In the genomic region with DNA sequence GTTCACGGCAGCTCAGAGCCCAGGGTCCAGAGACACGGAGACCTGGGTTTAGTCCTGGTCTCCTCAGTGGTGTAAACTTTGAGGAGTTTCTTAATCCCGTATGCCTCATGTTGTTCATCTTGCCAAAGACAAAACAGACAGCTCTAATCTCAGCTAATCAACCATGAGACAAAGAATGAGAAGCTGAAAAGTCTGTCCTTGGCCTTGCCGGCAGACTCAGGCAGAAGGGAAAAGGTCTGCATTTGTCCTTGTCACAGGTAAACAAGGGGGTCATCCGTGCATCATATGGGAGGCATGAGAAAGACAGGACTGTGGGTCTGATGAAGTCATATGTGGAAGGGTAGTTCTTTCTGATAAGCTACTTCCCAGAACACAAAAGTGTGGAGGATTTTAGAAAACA, we compare ENCODE assay signal across 20 cellular contexts. TPM values are rescaled to one million over a fixed set of nuclear protein-coding genes. Genes with fewer than 3 reads are reported as not detected.
A peak's percentile ranks its signal among the peaks of the same experiment; 100 is the strongest.
DNase-seq lines count a peak whose midpoint lies in the region; ATAC-seq lines count a peak whose summit lies in the region.
"Had no signal": no experiment of that assay in that cellular context is flagged by ENCODE, and none has a peak within 500 bp of the region (broad histone marks: within the 10 kb centered on the region; RNA-seq: fewer than 3 reads in every experiment).

No MANE protein-coding gene starts in this region.

- peaks cover 11% of the 10 kb centered on the region for H3K27me3 Mint-ChIP-seq in stimulated activated naive CD8-positive, alpha-beta T cell treated with anti-CD3 and anti-CD28 coated beads, Interleukin-15, Interleukin-2, amounts not matched to agents 100 ng/mL and 50 ng/mL, for 24 hours
- H3K27me3 Mint-ChIP-seq in activated T-helper 17 cell treated with anti-CD3 and anti-CD28 coated beads, Interleukin-2, amount 50 U/mL, for 72 hours = peaks cover 12% of the 10 kb centered on the region
- peaks cover 4 to 51% (median 9%) of the 10 kb centered on the region in 5 donors for H3K27me3 Mint-ChIP-seq in naive thymus-derived CD4-positive, alpha-beta T cell

- peaks cover 0 to 4% (median 0%) of the 10 kb centered on the region in 3 experiments for H3K36me3 ChIP-seq in naive thymus-derived CD4-positive, alpha-beta T cell (ENCODE audit: control insufficient read depth in 2 of 3, insufficient read depth in 3 of 3, low read length in 3 of 3)

- no peak overlapping the region for H3K27ac Mint-ChIP-seq in stimulated activated naive CD8-positive, alpha-beta T cell treated with anti-CD3 and anti-CD28 coated beads, Interleukin-15, Interleukin-2, amounts not matched to agents 100 ng/mL and 50 ng/mL, for 24 hours
- H3K27ac Mint-ChIP-seq in activated T-helper 17 cell treated with anti-CD3 and anti-CD28 coated beads, Interleukin-2, amount 50 U/mL, for 72 hours = no peak overlapping the region
- H3K27ac Mint-ChIP-seq in naive thymus-derived CD4-positive, alpha-beta T cell = peak overlapping the region in 2 of 9 donors; percentile 33 to 76
- H3K27ac Mint-ChIP-seq: activated CD4-positive, alpha-beta T cell treated with anti-CD3 and anti-CD28 coated beads for 36 hours had no signal

- no peak overlapping the region for H3K4me3 ChIP-seq in naive thymus-derived CD4-positive, alpha-beta T cell (ENCODE audit: low read length)
- H3K4me3 ChIP-seq: psoas muscle, testis had no signal

- H3K27me3 ChIP-seq in naive thymus-derived CD4-positive, alpha-beta T cell (ENCODE audit: control insufficient read depth in 2 of 2, insufficient read depth in 2 of 2, low read length in 2 of 2) = peaks cover 0 to 3% of the 10 kb centered on the region in 2 donors
- H3K27me3 ChIP-seq: testis had no signal

- H3K9me3 ChIP-seq in naive thymus-derived CD4-positive, alpha-beta T cell (ENCODE audit: control insufficient read depth in 2 of 3, low read length in 3 of 3) = no peaks in the 10 kb centered on the region
- H3K9me3 ChIP-seq: psoas muscle, testis had no signal

- POLR2A ChIA-PET in naive thymus-derived CD4-positive, alpha-beta T cell (lab: Charles Lee) = no interaction called here

- intact Hi-C loops in naive thymus-derived CD4-positive, alpha-beta T cell (cut with micrococcal nuclease) = no loop called here

- no peak for ATAC-seq in stimulated activated naive CD8-positive, alpha-beta T cell treated with anti-CD3 and anti-CD28 coated beads, Interleukin-15, Interleukin-2, amounts not matched to agents 100 U/mL and 50 U/mL, for 24 hours
- ATAC-seq in activated T-helper 17 cell treated with anti-CD3 and anti-CD28 coated beads, Interleukin-2, amount 50 U/mL, for 72 hours (replicated peaks) = no peak
- no peak for ATAC-seq in naive thymus-derived CD4-positive, alpha-beta T cell
- ATAC-seq in HG03378 (IDR thresholded peaks at IDR 0.05; ENCODE audit: unreplicated experiment) (no peak), HG02571 (IDR thresholded peaks at IDR 0.05; ENCODE audit: unreplicated experiment) (no peak), HG03045 (IDR thresholded peaks at IDR 0.05; ENCODE audit: unreplicated experiment) (no peak)
- ATAC-seq: activated CD4-positive, alpha-beta T cell treated with anti-CD3 and anti-CD28 coated beads for 36 hours; psoas muscle had no signal

- H3K36me3 Mint-ChIP-seq in stimulated activated naive CD8-positive, alpha-beta T cell treated with anti-CD3 and anti-CD28 coated beads, Interleukin-15, Interleukin-2, amounts not matched to agents 100 ng/mL and 50 ng/mL, for 24 hours (ENCODE audit: low read depth) = no peaks in the 10 kb centered on the region
- no peaks in the 10 kb centered on the region for H3K36me3 Mint-ChIP-seq in activated T-helper 17 cell treated with anti-CD3 and anti-CD28 coated beads, Interleukin-2, amount 50 U/mL, for 72 hours (ENCODE audit: low read depth)
- no peaks in the 10 kb centered on the region for H3K36me3 Mint-ChIP-seq in naive thymus-derived CD4-positive, alpha-beta T cell

- peaks cover 23% of the 10 kb centered on the region for H3K4me1 Mint-ChIP-seq in stimulated activated naive CD8-positive, alpha-beta T cell treated with anti-CD3 and anti-CD28 coated beads, Interleukin-15, Interleukin-2, amounts not matched to agents 100 ng/mL and 50 ng/mL, for 24 hours (ENCODE audit: low read depth)
- H3K4me1 Mint-ChIP-seq in activated T-helper 17 cell treated with anti-CD3 and anti-CD28 coated beads, Interleukin-2, amount 50 U/mL, for 72 hours = no peaks in the 10 kb centered on the region
- peaks cover 0 to 15% (median 13%) of the 10 kb centered on the region in 7 donors for H3K4me1 Mint-ChIP-seq in naive thymus-derived CD4-positive, alpha-beta T cell

- H3K4me1 ChIP-seq in naive thymus-derived CD4-positive, alpha-beta T cell (ENCODE audit: control insufficient read depth in 2 of 2, insufficient read depth in 2 of 2, low read length in 2 of 2) = peaks cover 0 to 4% of the 10 kb centered on the region in 2 donors

- DNase-seq in stimulated activated naive CD8-positive, alpha-beta T cell treated with anti-CD3 and anti-CD28 coated beads, Interleukin-15, Interleukin-2, amounts not matched to agents 100 U/mL and 50 U/mL, for 24 hours = no peak
- no peak for DNase-seq in naive thymus-derived CD4-positive, alpha-beta T cell
- DNase-seq in DMS79 treated with DMSO at 0.1 percent for 48 hours (lab: John Stamatoyannopoulos, UW) = no peak
- DNase-seq: activated CD4-positive, alpha-beta T cell treated with anti-CD3 and anti-CD28 coated beads for 36 hours; activated CD8-positive, alpha-beta memory T cell treated with anti-CD3 and anti-CD28 coated beads, Interleukin-2, amount 50 U/mL, for 4 hours; anterior cingulate cortex; caudate nucleus; DMS153; GDM1; mesendoderm; MV-4-11; NCI-H2029; NCI-H226; psoas muscle; testis had no signal

- no peak overlapping the region for H3K27ac ChIP-seq in naive thymus-derived CD4-positive, alpha-beta T cell (ENCODE audit: low read depth, low read length)
- H3K27ac ChIP-seq: psoas muscle, testis had no signal

- H3K4me3 Mint-ChIP-seq in stimulated activated naive CD8-positive, alpha-beta T cell treated with anti-CD3 and anti-CD28 coated beads, Interleukin-15, Interleukin-2, amounts not matched to agents 100 ng/mL and 50 ng/mL, for 24 hours = peak overlapping the region; percentile 12
- H3K4me3 Mint-ChIP-seq in activated T-helper 17 cell treated with anti-CD3 and anti-CD28 coated beads, Interleukin-2, amount 50 U/mL, for 72 hours = peak overlapping the region; percentile 25
- H3K4me3 Mint-ChIP-seq in naive thymus-derived CD4-positive, alpha-beta T cell = peak overlapping the region in 7 of 10 donors; percentile 30 to 67 (median 60)
- H3K4me3 Mint-ChIP-seq: activated CD4-positive, alpha-beta T cell treated with anti-CD3 and anti-CD28 coated beads for 36 hours had no signal

- CTCF ChIA-PET in naive thymus-derived CD4-positive, alpha-beta T cell (lab: Charles Lee) = interaction anchor here (0.7 kb wide), 1 partner anchor 38 kb away, joined by 3 read pairs; no protein-coding TSS in a partner anchor

- no peaks in the 10 kb centered on the region for H3K9me3 Mint-ChIP-seq in stimulated activated naive CD8-positive, alpha-beta T cell treated with anti-CD3 and anti-CD28 coated beads, Interleukin-15, Interleukin-2, amounts not matched to agents 100 ng/mL and 50 ng/mL, for 24 hours
- no peaks in the 10 kb centered on the region for H3K9me3 Mint-ChIP-seq in activated T-helper 17 cell treated with anti-CD3 and anti-CD28 coated beads, Interleukin-2, amount 50 U/mL, for 72 hours
- H3K9me3 Mint-ChIP-seq in naive thymus-derived CD4-positive, alpha-beta T cell = no peaks in the 10 kb centered on the region

RNA-seq across cellular contexts. Expression of a gene that starts 1.8 kb away (rescaled TPM):
- total RNA-seq in activated T-helper 17 cell treated with anti-CD3 and anti-CD28 coated beads, Interleukin-2, amount 50 U/mL, for 72 hours = 1 to 10 TPM; 1.6 to 2.0 TPM
- total RNA-seq in naive thymus-derived CD4-positive, alpha-beta T cell = 1 to 10 TPM in 2 of 5 experiments, under 1 TPM in 3; 0.69 to 2.0 (median 0.85) TPM
- polyA plus RNA-seq in naive thymus-derived CD4-positive, alpha-beta T cell = under 1 TPM; 0.45 to 0.98 TPM
